8 cellular contexts compared by ENCODE assay signal in genomic region chr2:24009680-24010476, GRCh38. TPM values are rescaled to one million over a fixed set of nuclear protein-coding genes. Genes with fewer than 3 reads are reported as not detected.
DNase-seq lines count a peak whose midpoint lies in the region; ATAC-seq and TF ChIP-seq lines count a peak whose summit lies in the region.

A gene with protein sequence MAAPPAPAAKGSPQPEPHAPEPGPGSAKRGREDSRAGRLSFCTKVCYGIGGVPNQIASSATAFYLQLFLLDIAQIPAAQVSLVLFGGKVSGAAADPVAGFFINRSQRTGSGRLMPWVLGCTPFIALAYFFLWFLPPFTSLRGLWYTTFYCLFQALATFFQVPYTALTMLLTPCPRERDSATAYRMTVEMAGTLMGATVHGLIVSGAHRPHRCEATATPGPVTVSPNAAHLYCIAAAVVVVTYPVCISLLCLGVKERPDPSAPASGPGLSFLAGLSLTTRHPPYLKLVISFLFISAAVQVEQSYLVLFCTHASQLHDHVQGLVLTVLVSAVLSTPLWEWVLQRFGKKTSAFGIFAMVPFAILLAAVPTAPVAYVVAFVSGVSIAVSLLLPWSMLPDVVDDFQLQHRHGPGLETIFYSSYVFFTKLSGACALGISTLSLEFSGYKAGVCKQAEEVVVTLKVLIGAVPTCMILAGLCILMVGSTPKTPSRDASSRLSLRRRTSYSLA (plus strand): TSS chr2:24010085. CDS start chr2:24010097, 12 bp downstream.

- TF ChIP-seq CTCF in AG04449 (IDR thresholded peaks at IDR 0.05; ENCODE audit: insufficient read depth, low read length, missing control alignments) (no peak), IMR-90 (conservative IDR thresholded peaks at IDR 0.05; ENCODE audit: low read depth, low read length) (no peak)

- dilution Hi-C loops in IMR-90 (cut with HindIII; ENCODE audit: low sequenced_read_pairs, unreplicated experiment) = no loop called here

- H3K23ac ChIP-seq in IMR-90 (ENCODE audit: low read depth, low read length) = no peak within 1 kb of the TSS

- H2BK15ac ChIP-seq in IMR-90 (ENCODE audit: low read depth, low read length) = no peak within 1 kb of the TSS

- no peak within 1 kb of the TSS for H2BK120ac ChIP-seq in IMR-90 (ENCODE audit: low read depth, low read length)

- intact Hi-C loops in IMR-90 (cut with micrococcal nuclease) = no loop called here

- CTCF ChIA-PET in AG04449 (lab: Yijun Ruan, JAX) (interaction anchor here (0.9 kb wide), 1 partner anchor 186 kb away, joined by 3 read pairs; no protein-coding TSS in a partner anchor), IMR-90 (lab: Yijun Ruan, JAX) (no interaction called here)

- no peak within 1 kb of the TSS for H3K14ac ChIP-seq in IMR-90 (replicated peaks; ENCODE audit: low read depth, low read length)

- H3K4me2 ChIP-seq in IMR-90 (ENCODE audit: low read depth, low read length) = peak within 1 kb of the TSS; percentile 60; the same call in 1 of the 2 replicates

- no peaks in the 10 kb centered on the region for H3K9me3 ChIP-seq in IMR-90 (ENCODE audit: control insufficient read depth, insufficient read depth, low read length)
- H3K9me3 ChIP-seq in esophagus (ENCODE audit: control insufficient read depth in 2 of 2, insufficient read depth in 1 of 2, low read depth in 1 of 2, low read length in 1 of 2) = no peaks in the 10 kb centered on the region
- no peaks in the 10 kb centered on the region for H3K9me3 ChIP-seq in muscle layer of colon (ENCODE audit: low read length)

- H3K4ac ChIP-seq in IMR-90 (ENCODE audit: low read depth, low read length) = peak within 1 kb of the TSS; percentile 39; the same call in 1 of the 2 replicates

- H3K9ac ChIP-seq in IMR-90 (ENCODE audit: low read depth, low read length) = no peak within 1 kb of the TSS
- H3K9ac ChIP-seq in muscle layer of colon (ENCODE audit: low read length) = no peak within 1 kb of the TSS

- no peak within 1 kb of the TSS for H2BK5ac ChIP-seq in IMR-90 (ENCODE audit: low read depth, low read length, poor library complexity, severe bottlenecking)

- H4K91ac ChIP-seq in IMR-90 (ENCODE audit: insufficient read depth, low read depth, low read length) = 0 out of 2 replicates have a peak within 1 kb of the TSS, but pooled peaks have one; percentile 44

- H3K27me3 ChIP-seq in IMR-90 (ENCODE audit: control insufficient read depth, insufficient read depth, low read length) = peaks cover 8% of the 10 kb centered on the region
- H3K27me3 ChIP-seq in esophagus (ENCODE audit: control insufficient read depth in 1 of 2, insufficient read depth in 2 of 2, low read length in 2 of 2) = peaks cover 0 to 2% of the 10 kb centered on the region in 2 donors
- H3K27me3 ChIP-seq in muscle layer of colon (ENCODE audit: control insufficient read depth in 1 of 2, insufficient read depth in 2 of 2, low read length in 2 of 2) = peaks cover 16 to 24% of the 10 kb centered on the region in 2 donors

- no peaks in the 10 kb centered on the region for H3K36me3 ChIP-seq in IMR-90 (ENCODE audit: control insufficient read depth, insufficient read depth, low read length)
- H3K36me3 ChIP-seq in esophagus (ENCODE audit: control insufficient read depth in 2 of 2, insufficient read depth in 2 of 2, low read length in 1 of 2) = no peaks in the 10 kb centered on the region
- no peaks in the 10 kb centered on the region for H3K36me3 ChIP-seq in muscle layer of colon (ENCODE audit: insufficient read depth, low read length)

- no TSS peak for BruUV-seq in IMR-90 (replicated peaks; lab: Mats Ljungman, UMichigan)

- ATAC-seq in IMR-90 (ENCODE audit: low read depth) = peak; percentile 62
- no peak for ATAC-seq in GM19463 (IDR thresholded peaks at IDR 0.05; ENCODE audit: unreplicated experiment)
- no peak for ATAC-seq in HG02981 (IDR thresholded peaks at IDR 0.05; ENCODE audit: unreplicated experiment)
- no peak for ATAC-seq in HG03442 (IDR thresholded peaks at IDR 0.05; ENCODE audit: unreplicated experiment)

- no peak for DNase-seq in AG04449 (ENCODE audit: low read depth, low spot score)
- no peak for DNase-seq in IMR-90
- no peak for DNase-seq in NCI-H2196 (lab: John Stamatoyannopoulos, UW; ENCODE audit: unreplicated experiment)

- H2BK20ac ChIP-seq in IMR-90 (ENCODE audit: low read depth, low read length) = no peak within 1 kb of the TSS

- peaks cover 11% of the 10 kb centered on the region for H3K9me1 ChIP-seq in IMR-90 (ENCODE audit: insufficient read depth, low read length)

- POLR2A ChIA-PET in AG04449 (lab: Yijun Ruan, JAX) (interaction anchor here (0.7 kb wide), 1 partner anchor 84 kb away, joined by 3 read pairs; no protein-coding TSS in a partner anchor), IMR-90 (lab: Charles Lee; ENCODE audit: unreplicated experiment) (no interaction called here)

- H3K18ac ChIP-seq in IMR-90 (ENCODE audit: low read depth, low read length) = no peak within 1 kb of the TSS

- peak within 1 kb of the TSS; percentile 87 for H2AFZ ChIP-seq in IMR-90 (replicated peaks; ENCODE audit: low read length, poor library complexity)

- TF ChIP-seq POLR2A in IMR-90 (IDR thresholded peaks at IDR 0.05; ENCODE audit: low read depth, low read length) = no peak

- TF ChIP-seq RAD21 in IMR-90 (IDR thresholded peaks at IDR 0.05; ENCODE audit: low read length) = no peak

- peak within 1 kb of the TSS; percentile 44 for H2AK9ac ChIP-seq in IMR-90 (replicated peaks; ENCODE audit: low read depth, low read length, poor library complexity)

- no peaks in the 10 kb centered on the region for H4K20me1 ChIP-seq in IMR-90 (ENCODE audit: insufficient read depth, low read length)

- WGBS in IMR-90 (ENCODE audit: extremely low coverage in 2 of 2, insufficient read length in 1 of 2), 2 experiments = 11% methylated on average over 61 of the region's 75 CpGs; no CpG with 5 or more reads in 1 of the 2 experiments
- WGBS in esophagus, 2 donors = 3% methylated on average over 73 to 75 of the region's 75 CpGs

- H3K4me3 ChIP-seq in AG04449 (ENCODE audit: low read depth, low read length) (peak within 1 kb of the TSS; percentile 48), IMR-90 (ENCODE audit: insufficient read depth, low read depth, low read length) (peak within 1 kb of the TSS; percentile 22), esophagus (ENCODE audit: low read depth in 1 of 2, low read length in 2 of 2) (peak within 1 kb of the TSS; percentile 39 to 48), muscle layer of colon (ENCODE audit: low read depth in 1 of 2, low read length in 2 of 2) (peak within 1 kb of the TSS; percentile 18 to 45)

- H3K27ac ChIP-seq in IMR-90 (ENCODE audit: insufficient read depth, low read length) = no peak within 1 kb of the TSS; the same call in 1 of the 2 replicates
- no peak within 1 kb of the TSS for H3K27ac ChIP-seq in esophagus (ENCODE audit: low read depth in 2 of 2, low read length in 1 of 2)
- no peak within 1 kb of the TSS for H3K27ac ChIP-seq in muscle layer of colon (ENCODE audit: low read depth, low read length)

- H3K4me1 ChIP-seq in IMR-90 (ENCODE audit: control insufficient read depth, insufficient read depth, low read length) (peaks cover 1% of the 10 kb centered on the region), esophagus (ENCODE audit: control insufficient read depth in 2 of 2, insufficient read depth in 2 of 2, low read length in 1 of 2) (peaks cover 2 to 6% of the 10 kb centered on the region in 2 donors), muscle layer of colon (ENCODE audit: insufficient read depth, low read length) (peaks cover 6% of the 10 kb centered on the region)

- H4K5ac ChIP-seq in IMR-90 (ENCODE audit: low read depth, low read length) = no peak within 1 kb of the TSS; the same call in 1 of the 2 replicates

- H2AK5ac ChIP-seq in IMR-90 (ENCODE audit: low read depth, low read length) = no peak within 1 kb of the TSS; the same call in 1 of the 2 replicates

- in situ Hi-C loops in IMR-90 (cut with MboI; ENCODE audit: low sequenced_read_pairs) = no loop called here

- H3K56ac ChIP-seq in IMR-90 (ENCODE audit: extremely low read depth, insufficient read depth, low read length) = no peak within 1 kb of the TSS

- H3K79me1 ChIP-seq in IMR-90 (ENCODE audit: low read depth in 1 of 2, low read length in 2 of 2) = no peaks in the 10 kb centered on the region; a peak in 1 of 4 replicates

- H4K8ac ChIP-seq in IMR-90 (ENCODE audit: low read depth in 2 of 2, low read length in 2 of 2) = peak within 1 kb of the TSS in 1 of 2 experiments; percentile 26; a peak in 1 of 4 replicates

TF ChIP-seq in IMR-90, 13 proteins besides CTCF, POLR2A, EP300 and RAD21:
- no peak for TF ChIP-seq BHLHE40 (IDR thresholded peaks at IDR 0.05; ENCODE audit: low read depth, low read length)
- no peak for TF ChIP-seq MXI1 (IDR thresholded peaks at IDR 0.05; ENCODE audit: borderline replicate concordance, low read depth, low read length)
- TF ChIP-seq, protein P1, sequence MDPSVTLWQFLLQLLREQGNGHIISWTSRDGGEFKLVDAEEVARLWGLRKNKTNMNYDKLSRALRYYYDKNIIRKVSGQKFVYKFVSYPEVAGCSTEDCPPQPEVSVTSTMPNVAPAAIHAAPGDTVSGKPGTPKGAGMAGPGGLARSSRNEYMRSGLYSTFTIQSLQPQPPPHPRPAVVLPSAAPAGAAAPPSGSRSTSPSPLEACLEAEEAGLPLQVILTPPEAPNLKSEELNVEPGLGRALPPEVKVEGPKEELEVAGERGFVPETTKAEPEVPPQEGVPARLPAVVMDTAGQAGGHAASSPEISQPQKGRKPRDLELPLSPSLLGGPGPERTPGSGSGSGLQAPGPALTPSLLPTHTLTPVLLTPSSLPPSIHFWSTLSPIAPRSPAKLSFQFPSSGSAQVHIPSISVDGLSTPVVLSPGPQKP (IDR thresholded peaks at IDR 0.05; ENCODE audit: borderline replicate concordance, low read depth, low read length) = no peak
- no peak for TF ChIP-seq SMC3 (IDR thresholded peaks at IDR 0.05; ENCODE audit: low read depth, low read length)
- no peak for TF ChIP-seq MAZ (IDR thresholded peaks at IDR 0.05; ENCODE audit: borderline replicate concordance, low read depth, low read length)
- TF ChIP-seq MAFK (IDR thresholded peaks at IDR 0.05; ENCODE audit: low read depth, low read length) = no peak
- TF ChIP-seq FOS (IDR thresholded peaks at IDR 0.05; ENCODE audit: low read depth, low read length) = no peak
- no peak for TF ChIP-seq NFE2L2 (IDR thresholded peaks at IDR 0.05; ENCODE audit: low read depth, low read length)
- no peak for TF ChIP-seq CHD1 (IDR thresholded peaks at IDR 0.05; ENCODE audit: low read depth, low read length)

RNA-seq across cellular contexts. Expression of the gene that starts here (rescaled TPM):
- total RNA-seq in IMR-90 (2012; rRNA removed) = not detected in 2 replicates
- polyA plus RNA-seq in IMR-90 (2012; rRNA removed) (0.05 and 0.09 TPM in 2 replicates), esophagus (under 1 TPM; 0.05 to 0.08 TPM)
- polyA plus RNA-seq in IMR-90 (2012; cell fraction: cytosol; rRNA removed) = 0.01 and 0.03 TPM in 2 replicates
- polyA plus RNA-seq in IMR-90 (2012; cell fraction: nucleus; rRNA removed; ENCODE audit: low replicate concordance) = 0.10 and 0.32 TPM in 2 replicates

Comparison
In these comparisons a context has a peak if more than half of its experiments do, and no peak if none do; other contexts are left out.
1. Peak in ATAC-seq, H3K4me3 ChIP-seq and H3K4me2 ChIP-seq in IMR-90; RNA of the gene not detected or under 1 TPM.